ENCODE assay signal across 19 cellular contexts in the genomic region with DNA sequence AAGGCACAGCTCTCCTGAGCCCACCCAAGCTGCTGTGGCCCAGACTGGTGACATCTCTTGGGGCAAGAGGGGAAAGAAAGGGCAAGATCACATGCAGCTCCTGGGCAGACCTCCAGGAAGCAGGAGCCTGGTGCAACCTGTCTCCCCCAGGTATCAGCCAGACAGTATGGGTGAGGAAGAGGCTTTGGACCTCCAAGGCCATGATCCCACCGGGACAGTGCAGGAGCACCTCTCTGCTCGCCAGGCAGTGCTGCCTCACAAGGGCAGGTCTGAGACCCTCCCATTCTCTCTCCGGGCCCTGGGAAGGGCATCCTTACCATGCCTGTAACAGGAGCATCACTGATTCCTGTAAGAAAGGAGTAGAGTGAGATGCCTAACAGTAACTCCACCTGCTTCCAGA.
"Had no signal": no experiment of that assay in that cellular context is flagged by ENCODE, and none has a peak within 500 bp of the region (broad histone marks: within the 10 kb centered on the region; RNA-seq: fewer than 3 reads in every experiment).

No MANE protein-coding gene starts in this region.

- H3K4me1 Mint-ChIP-seq: WTC11 had no signal

- ATAC-seq: activated naive CD4-positive, alpha-beta T cell treated with anti-CD3 and anti-CD28 coated beads, Interleukin-2, amount 50 U/mL, for 72 hours; left colon; mucosa of descending colon; sciatic nerve; WTC11 had no signal

- H3K36me3 Mint-ChIP-seq: activated naive CD4-positive, alpha-beta T cell treated with anti-CD3 and anti-CD28 coated beads, Interleukin-2, amount 50 U/mL, for 72 hours had no signal

- DNase-seq: activated CD4-positive, alpha-beta memory T cell treated with anti-CD3 and anti-CD28 coated beads for 36 hours; activated CD4-positive, alpha-beta T cell treated with anti-CD3 and anti-CD28 coated beads for 4 hours; activated gamma-delta T cell; cerebellar nuclear complex; cortex of kidney; erythroblast; foreskin fibroblast; left colon; mesendoderm; mucosa of descending colon; occipital lobe; small intestine; stimulated activated CD4-positive, alpha-beta T cell treated with anti-CD3 and anti-CD28 coated beads, Interleukin-15, amount 100 ng/mL, for 24 hours; stimulated activated naive CD4-positive, alpha-beta T cell; T1000 had no signal

- H3K27ac Mint-ChIP-seq: activated CD4-positive, alpha-beta memory T cell treated with anti-CD3 and anti-CD28 coated beads for 36 hours; T-helper 1 cell treated with Interleukin-12 subunit alpha and Interleukin-12 subunit beta and Interleukin-4 antibody, amounts not matched to agents 30 μg/mL and 1 μg/mL, for 36 hours; WTC11 had no signal

- H3K9me3 Mint-ChIP-seq: activated CD4-positive, alpha-beta memory T cell treated with anti-CD3 and anti-CD28 coated beads for 36 hours; activated naive CD4-positive, alpha-beta T cell treated with anti-CD3 and anti-CD28 coated beads, Interleukin-2, amount 50 U/mL, for 72 hours; T-helper 1 cell treated with Interleukin-12 subunit alpha and Interleukin-12 subunit beta and Interleukin-4 antibody, amounts not matched to agents 30 μg/mL and 1 μg/mL, for 36 hours; WTC11 had no signal

- H3K4me3 Mint-ChIP-seq: activated CD4-positive, alpha-beta memory T cell treated with anti-CD3 and anti-CD28 coated beads for 36 hours; T-helper 1 cell treated with Interleukin-12 subunit alpha and Interleukin-12 subunit beta and Interleukin-4 antibody, amounts not matched to agents 30 μg/mL and 1 μg/mL, for 36 hours; WTC11 had no signal

- H3K27me3 Mint-ChIP-seq: activated CD4-positive, alpha-beta memory T cell treated with anti-CD3 and anti-CD28 coated beads for 36 hours had no signal
